8 cellular contexts compared by ENCODE assay signal in the genomic region with DNA sequence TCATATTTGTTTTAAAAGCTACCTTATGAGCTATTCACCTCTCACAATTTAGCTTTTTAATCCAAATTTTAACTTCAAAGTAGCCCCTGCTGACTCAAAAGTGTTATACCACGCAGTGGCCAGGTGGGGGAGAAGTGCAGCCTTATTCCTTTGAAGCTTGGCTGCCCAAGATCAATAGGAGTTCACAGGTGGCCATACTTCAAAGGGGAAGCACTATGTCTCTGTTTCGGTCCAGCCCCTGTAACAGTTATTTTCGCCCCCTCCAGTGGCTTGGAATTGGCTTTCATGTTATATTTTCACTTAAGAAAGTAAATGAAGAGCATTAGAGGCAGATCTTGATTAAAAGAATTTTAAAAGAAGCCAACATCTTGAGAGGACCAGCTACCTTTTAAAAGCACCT.
DNase-seq lines count a peak whose midpoint lies in the region; ATAC-seq and TF ChIP-seq lines count a peak whose summit lies in the region.

No MANE protein-coding gene starts in this region.

- H3K27ac ChIP-seq in C4-2B (no peak overlapping the region), VCaP (no peak overlapping the region)

- peak; percentile 46 for DNase-seq in NCI-H2029 (lab: John Stamatoyannopoulos, UW)
- peak; percentile 81 for DNase-seq in islet precursor cell
- DNase-seq in germinal center (ENCODE audit: low spot score): no peak
- no peak for DNase-seq in stimulated activated naive CD4-positive, alpha-beta T cell treated with Interleukin-2 at 50 U/mL for 16 hours (lab: John Stamatoyannopoulos, UW)

- TF ChIP-seq CTCF in C4-2B (conservative IDR thresholded peaks at IDR 0.05): peak; percentile 78
- peak; percentile 85 for TF ChIP-seq CTCF in VCaP (conservative IDR thresholded peaks at IDR 0.05)

- ATAC-seq in GM18870 (IDR thresholded peaks at IDR 0.05; ENCODE audit: unreplicated experiment) (peak; percentile 94), HG02981 (IDR thresholded peaks at IDR 0.05; ENCODE audit: unreplicated experiment) (peak; percentile 100)

Comparison
In these comparisons a context has a peak if more than half of its experiments do, and no peak if none do; other contexts are left out.
1. DNase-seq: peak in NCI-H2029 (single experiment) and islet precursor cell (single experiment); none in germinal center (single experiment) and stimulated activated naive CD4-positive, alpha-beta T cell treated with Interleukin-2 at 50 U/mL for 16 hours (single experiment).